In the genomic region with DNA sequence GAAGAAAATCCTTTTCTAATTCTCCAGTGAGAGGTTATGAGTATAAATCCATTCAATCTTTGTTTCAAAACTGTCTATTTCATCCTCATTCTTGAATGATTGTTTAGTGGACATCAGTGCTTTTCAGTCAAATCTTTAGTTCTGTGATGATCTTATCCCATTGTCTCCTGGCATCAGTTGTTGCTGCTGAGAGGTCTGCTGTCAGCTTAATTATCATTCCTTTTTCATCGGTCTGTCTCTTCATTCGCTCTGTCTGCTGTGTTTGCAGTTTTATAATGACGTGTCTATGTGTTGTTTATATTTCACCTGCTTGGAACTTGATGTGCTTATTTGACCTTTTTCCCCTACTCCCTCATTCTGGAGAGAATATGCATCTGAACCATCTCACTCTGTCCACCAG, we compare ENCODE assay signal across 26 cellular contexts.
A peak's percentile ranks its signal among the peaks of the same experiment; 100 is the strongest.
DNase-seq lines count a peak whose midpoint lies in the region; ATAC-seq, FAIRE-seq and TF ChIP-seq lines count a peak whose summit lies in the region.
"Had no signal": no experiment of that assay in that cellular context is flagged by ENCODE, and none has a peak within 500 bp of the region (broad histone marks: within the 10 kb centered on the region; RNA-seq: fewer than 3 reads in every experiment).

No MANE protein-coding gene starts in this region.

- H3K9me3 Mint-ChIP-seq in WTC11, result peaks cover 49% of the 10 kb centered on the region
- peaks cover 30 to 39% of the 10 kb centered on the region in 2 donors for H3K9me3 Mint-ChIP-seq in stimulated activated naive B cell treated with anti-CD40 and anti-IgM and Interleukin-4, amounts not matched to agents 10 μg/mL and 1 μg/mL and 100 μg/mL, for 72 hours

- H3K27ac ChIP-seq in HCT116 (ENCODE audit: low read depth, low read length), result no peak overlapping the region
- H3K27ac ChIP-seq: 22Rv1, BLaER1, C4-2B had no signal

- FAIRE-seq in urothelium cell line (lab: Jason Lieb, UNC), result peak; percentile 68
- FAIRE-seq: A204.1, D721Med, GM12891, GM18507, GM19239, H54 had no signal

- no peak overlapping the region for H3K9ac ChIP-seq in HCT116 (ENCODE audit: low read length)
- H3K9ac ChIP-seq: BLaER1 had no signal

- no peak overlapping the region for H2AFZ ChIP-seq in HCT116 (ENCODE audit: low read depth, low read length, poor library complexity, severe bottlenecking)

- no peak overlapping the region for H3K27ac Mint-ChIP-seq in WTC11
- no peak overlapping the region for H3K27ac Mint-ChIP-seq in stimulated activated naive B cell treated with anti-CD40 and anti-IgM and Interleukin-4, amounts not matched to agents 10 μg/mL and 1 μg/mL and 100 μg/mL, for 72 hours
- H3K27ac Mint-ChIP-seq: B cell; CD4-positive, CD25-positive, alpha-beta regulatory T cell; CD8-positive, alpha-beta T cell had no signal

- H3K9me2 ChIP-seq in HCT116 (ENCODE audit: insufficient read depth), result no peaks in the 10 kb centered on the region

- 0 out of 4 replicates have a peak, but pooled peaks cover 0 to 5% of the 10 kb centered on the region in 2 experiments for H3K9me3 ChIP-seq in HCT116 (ENCODE audit: control insufficient read depth in 1 of 2, insufficient read depth in 1 of 2, low read depth in 1 of 2, low read length in 2 of 2)
- H3K9me3 ChIP-seq: HAP-1 had no signal

- H4K20me1 ChIP-seq in HCT116 (ENCODE audit: insufficient read depth), result no peaks in the 10 kb centered on the region
- H4K20me1 ChIP-seq: BLaER1 had no signal

- intact Hi-C loops in HCT116 (cut with micrococcal nuclease), result no loop called here

- CTCF ChIA-PET in HCT116 (lab: Charles Lee), result no interaction called here
- CTCF ChIA-PET in WTC11 (lab: Charles Lee), result no interaction called here

- no peaks in the 10 kb centered on the region for H3K36me3 ChIP-seq in HCT116 (ENCODE audit: control insufficient read depth in 1 of 2, insufficient read depth in 2 of 2, low read length in 2 of 2)
- H3K36me3 ChIP-seq: BLaER1, HAP-1 had no signal

- TF ChIP-seq RAD21 in HCT116 (IDR thresholded peaks at IDR 0.05; ENCODE audit: low read depth), result no peak

- no peaks in the 10 kb centered on the region for H3K79me2 ChIP-seq in HCT116 (ENCODE audit: insufficient read depth, low read length)

- POLR2A ChIA-PET in HCT116 (lab: Charles Lee), result no interaction called here
- POLR2A ChIA-PET in WTC11 (lab: Charles Lee), result no interaction called here

- no peak for TF ChIP-seq POLR2A in HCT116 (IDR thresholded peaks at IDR 0.05; ENCODE audit: borderline replicate concordance, extremely low read depth, insufficient read depth, insufficient read length)

- BruUV-seq in HCT116 (replicated peaks; lab: Mats Ljungman, UMichigan), result no TSS peak

- H3K4me1 ChIP-seq in HCT116 (ENCODE audit: control insufficient read depth in 1 of 2, insufficient read depth in 2 of 2, low read length in 2 of 2), result peaks cover 6 to 17% of the 10 kb centered on the region in 2 experiments; a peak in 3 of 4 replicates
- H3K4me1 ChIP-seq: HAP-1 had no signal

- H3K4me1 Mint-ChIP-seq in WTC11, result peaks cover 7% of the 10 kb centered on the region
- H3K4me1 Mint-ChIP-seq in stimulated activated naive B cell treated with anti-CD40 and anti-IgM and Interleukin-4, amounts not matched to agents 10 μg/mL and 1 μg/mL and 100 μg/mL, for 72 hours, result peaks cover 4 to 14% of the 10 kb centered on the region in 2 donors
- H3K4me1 Mint-ChIP-seq: CD4-positive, CD25-positive, alpha-beta regulatory T cell had no signal

- DNase-seq in DMS53 (lab: John Stamatoyannopoulos, UW), result peak; percentile 40
- no peak for DNase-seq in DMS53 treated with DMSO at 0.1 percent for 48 hours (lab: John Stamatoyannopoulos, UW; ENCODE audit: unreplicated experiment)
- DNase-seq in HCT116 (ENCODE audit: low read depth, low spot score), result no peak
- no peak for DNase-seq in WTC11 (ENCODE audit: low spot score)
- no peak for DNase-seq in urothelium cell line (ENCODE audit: low spot score)
- no peak for DNase-seq in stimulated activated naive B cell treated with anti-CD40 and anti-IgM and Interleukin-4, amounts not matched to agents 10 μg/mL and 1 μg/mL and 100 μg/mL, for 72 hours
- DNase-seq: Caco-2; CD4-positive, CD25-positive, alpha-beta regulatory T cell; CD8-positive, alpha-beta T cell; DMS79; EL; GDM1; GOT3 had no signal

- RAD21 ChIA-PET in HCT116 (lab: Charles Lee; ENCODE audit: low non-redundant PET in 1 of 2, low total read pairs in 2 of 2, uncharacterized antibody in 2 of 2, unreplicated experiment in 2 of 2), result no interaction called here

- H3K4me3 ChIP-seq in HCT116 (replicated peaks in 1 of 2; ENCODE audit: low read depth in 1 of 2, low read length in 2 of 2), result no peak overlapping the region
- H3K4me3 ChIP-seq: BLaER1, HAP-1 had no signal

- TF ChIP-seq CTCF in HCT116 (IDR thresholded peaks at IDR 0.05 in 2 of 3, conservative IDR thresholded peaks at IDR 0.05 in 1 of 3; ENCODE audit: borderline replicate concordance in 1 of 3, insufficient read depth in 1 of 3, low read depth in 2 of 3, low read length in 2 of 3) (no peak), WTC11 (IDR thresholded peaks at IDR 0.05) (no peak)

- no peaks in the 10 kb centered on the region for H3K27me3 ChIP-seq in HCT116 (ENCODE audit: insufficient read depth, low read length)
- H3K27me3 ChIP-seq: BLaER1 had no signal

- H3K36me3 Mint-ChIP-seq in WTC11, result peaks cover 25% of the 10 kb centered on the region
- peaks cover 4 to 7% of the 10 kb centered on the region in 2 donors for H3K36me3 Mint-ChIP-seq in stimulated activated naive B cell treated with anti-CD40 and anti-IgM and Interleukin-4, amounts not matched to agents 10 μg/mL and 1 μg/mL and 100 μg/mL, for 72 hours
- H3K36me3 Mint-ChIP-seq: CD4-positive, CD25-positive, alpha-beta regulatory T cell; CD8-positive, alpha-beta T cell had no signal

- no peak overlapping the region for H3K4me2 ChIP-seq in HCT116 (ENCODE audit: low read length)
- H3K4me2 ChIP-seq: BLaER1 had no signal

- no peak for ATAC-seq in HCT116
- no peak for ATAC-seq in WTC11
- no peak for ATAC-seq in HG03378 (IDR thresholded peaks at IDR 0.05; ENCODE audit: unreplicated experiment)
- ATAC-seq in stimulated activated naive B cell treated with anti-CD40 and anti-IgM and Interleukin-4, amounts not matched to agents 10 μg/mL and 1 μg/mL and 100 μg/mL, for 72 hours (replicated peaks), result no peak
- no peak for ATAC-seq in GM19467 (IDR thresholded peaks at IDR 0.05; ENCODE audit: unreplicated experiment)
- ATAC-seq: CD8-positive, alpha-beta T cell had no signal

- H3K4me3 Mint-ChIP-seq in WTC11, result no peak overlapping the region
- H3K4me3 Mint-ChIP-seq in stimulated activated naive B cell treated with anti-CD40 and anti-IgM and Interleukin-4, amounts not matched to agents 10 μg/mL and 1 μg/mL and 100 μg/mL, for 72 hours, result no peak overlapping the region
- H3K4me3 Mint-ChIP-seq: B cell; CD4-positive, CD25-positive, alpha-beta regulatory T cell; CD8-positive, alpha-beta T cell had no signal

- peaks cover 82% of the 10 kb centered on the region for H3K27me3 Mint-ChIP-seq in WTC11 (ENCODE audit: low read depth)
- H3K27me3 Mint-ChIP-seq in stimulated activated naive B cell treated with anti-CD40 and anti-IgM and Interleukin-4, amounts not matched to agents 10 μg/mL and 1 μg/mL and 100 μg/mL, for 72 hours, result peaks cover 35 to 47% of the 10 kb centered on the region in 2 donors

TF ChIP-seq in HCT116, 20 proteins besides CTCF, POLR2A, EP300 and RAD21:
- peak; percentile 57; the same call in 1 of the 2 replicates for TF ChIP-seq CBX3 (IDR thresholded peaks at IDR 0.05; ENCODE audit: low read depth)
- TF ChIP-seq, protein P1, sequence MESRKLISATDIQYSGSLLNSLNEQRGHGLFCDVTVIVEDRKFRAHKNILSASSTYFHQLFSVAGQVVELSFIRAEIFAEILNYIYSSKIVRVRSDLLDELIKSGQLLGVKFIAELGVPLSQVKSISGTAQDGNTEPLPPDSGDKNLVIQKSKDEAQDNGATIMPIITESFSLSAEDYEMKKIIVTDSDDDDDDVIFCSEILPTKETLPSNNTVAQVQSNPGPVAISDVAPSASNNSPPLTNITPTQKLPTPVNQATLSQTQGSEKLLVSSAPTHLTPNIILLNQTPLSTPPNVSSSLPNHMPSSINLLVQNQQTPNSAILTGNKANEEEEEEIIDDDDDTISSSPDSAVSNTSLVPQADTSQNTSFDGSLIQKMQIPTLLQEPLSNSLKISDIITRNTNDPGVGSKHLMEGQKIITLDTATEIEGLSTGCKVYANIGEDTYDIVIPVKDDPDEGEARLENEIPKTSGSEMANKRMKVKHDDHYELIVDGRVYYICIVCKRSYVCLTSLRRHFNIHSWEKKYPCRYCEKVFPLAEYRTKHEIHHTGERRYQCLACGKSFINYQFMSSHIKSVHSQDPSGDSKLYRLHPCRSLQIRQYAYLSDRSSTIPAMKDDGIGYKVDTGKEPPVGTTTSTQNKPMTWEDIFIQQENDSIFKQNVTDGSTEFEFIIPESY (IDR thresholded peaks at IDR 0.05; ENCODE audit: extremely low read depth, insufficient replicate concordance, low read length), result no peak

TF ChIP-seq in WTC11, 78 proteins besides CTCF, POLR2A, EP300 and RAD21:
- TF ChIP-seq GRHL2 (CRISPR knock-in tag; IDR thresholded peaks at IDR 0.05; ENCODE audit: insufficient replicate concordance, severe bottlenecking), result no peak
- peak; percentile 97 for TF ChIP-seq ZNF317 (CRISPR knock-in tag; IDR thresholded peaks at IDR 0.05; ENCODE audit: borderline replicate concordance, low read depth)
